Comparison of ENCODE assay signal across 1 cellular context in genomic region chr15:74789171-74789627, GRCh38.
TF ChIP-seq lines count a peak whose summit lies in the region.

No MANE protein-coding gene starts in this region.

TF ChIP-seq in HepG2, 621 proteins besides CTCF, POLR2A, EP300 and RAD21:
- TF ChIP-seq ASH2L (IDR thresholded peaks at IDR 0.05; ENCODE audit: insufficient read length, low read depth, low read length), result no peak
- peak; percentile 27 for TF ChIP-seq AGO2 (optimal IDR thresholded peaks at IDR 0.05; ENCODE audit: low read depth, low read length)
- TF ChIP-seq ZNF276 (CRISPR knock-in tag; IDR thresholded peaks at IDR 0.05; ENCODE audit: low read depth), result no peak
